ENCODE assay signal across 23 cellular contexts in the genomic region with DNA sequence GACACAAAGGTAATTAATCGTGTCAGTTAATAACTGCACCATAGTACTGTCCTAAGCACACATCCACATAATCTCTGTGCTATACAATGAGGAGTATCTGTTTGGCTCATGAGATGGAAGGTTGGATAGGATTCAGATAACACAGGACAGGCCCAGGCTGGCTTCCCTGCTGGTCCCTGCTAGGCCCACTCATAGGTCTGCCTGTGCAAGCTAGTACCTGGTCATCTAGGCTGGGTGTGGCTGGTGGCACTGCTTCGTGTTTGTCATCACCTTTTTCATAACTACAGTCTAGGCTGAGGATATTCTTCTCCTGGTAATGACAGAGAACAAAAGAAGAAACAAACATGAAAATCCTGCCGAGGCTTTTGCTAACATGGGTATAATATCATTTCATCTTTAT.
"Had no signal": no experiment of that assay in that cellular context is flagged by ENCODE, and none has a peak within 500 bp of the region (broad histone marks: within the 10 kb centered on the region; RNA-seq: fewer than 3 reads in every experiment).

No MANE protein-coding gene starts in this region.

- H3K4me1 ChIP-seq: left ventricle myocardium inferior, psoas muscle, right atrium auricular region, tibial nerve, uterus had no signal

- H3K36me3 ChIP-seq: left ventricle myocardium inferior, pancreas, right atrium auricular region, right lobe of liver, tibial nerve had no signal

- H3K27ac ChIP-seq: hepatocyte, left ventricle myocardium inferior, pancreas, psoas muscle, right atrium auricular region, right lobe of liver, tibial nerve, uterus had no signal

- H3K4me3 ChIP-seq: hepatocyte, left ventricle myocardium inferior, lung, mucosa of descending colon, pancreas, psoas muscle, right atrium auricular region, right lobe of liver, smooth muscle cell, tibial nerve, uterus had no signal

- H3K79me2 ChIP-seq: hepatocyte had no signal

- DNase-seq: islet precursor cell; left ventricle myocardium inferior; midbrain; mucosa of descending colon; naive thymus-derived CD4-positive, alpha-beta T cell; nucleus accumbens; pancreas; posterior cingulate gyrus; psoas muscle; right lobe of liver; stimulated activated CD4-positive, alpha-beta T cell treated with anti-CD3 and anti-CD28 coated beads, Interleukin-1b, Interleukin-23, amount 100 ng/mL, for 48 hours; stimulated activated CD4-positive, alpha-beta T cell treated with anti-CD3 and anti-CD28 coated beads, Interleukin-2, amount 100 ng/mL, for 48 hours; stimulated activated CD4-positive, alpha-beta T cell treated with anti-CD3 and anti-CD28 coated beads, Interleukin-4, amount 100 ng/mL, for 4 hours; stimulated activated CD8-positive, alpha-beta memory T cell treated with anti-CD3 and anti-CD28 coated beads, Interleukin-4, amount 100 ng/mL, for 48 hours; stimulated activated naive CD4-positive, alpha-beta T cell treated with Interleukin-2 at 50 U/mL for 16 hours; stimulated activated naive CD8-positive, alpha-beta T cell treated with anti-CD3 and anti-CD28 coated beads, Interleukin-15, amount 100 ng/mL, for 72 hours; substantia nigra; uterus had no signal

- H3K9me3 ChIP-seq: left ventricle myocardium inferior, mucosa of descending colon, pancreas, psoas muscle, right atrium auricular region, right lobe of liver, tibial nerve, uterus had no signal

- H3K4me2 ChIP-seq: hepatocyte, smooth muscle cell had no signal

- H3K27me3 ChIP-seq: hepatocyte, pancreas, right atrium auricular region, right lobe of liver, tibial nerve, uterus had no signal

- H2AFZ ChIP-seq: hepatocyte had no signal
